ENCODE assay signal across 33 cellular contexts in the genomic region with DNA sequence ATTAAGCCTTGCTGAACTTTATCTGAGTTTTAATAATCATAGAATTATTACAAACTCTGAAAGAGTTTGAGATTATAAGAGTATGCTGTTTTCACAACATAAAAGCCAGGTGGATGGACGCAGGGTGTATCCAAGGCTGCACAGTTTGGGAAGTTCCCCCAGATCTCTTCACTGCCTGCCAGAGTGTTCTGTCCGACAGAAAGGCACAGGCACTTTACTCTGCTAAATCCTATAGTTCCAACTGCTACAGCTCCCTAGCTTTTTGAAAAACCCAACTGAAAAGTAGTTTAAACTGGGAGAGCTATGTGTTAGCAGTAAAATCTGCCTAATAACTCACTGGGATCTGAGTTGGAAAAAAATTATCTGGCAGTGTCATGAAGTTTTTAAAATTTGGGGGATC. TPM values are rescaled to one million over a fixed set of nuclear protein-coding genes. Genes with fewer than 3 reads are reported as not detected.
A peak's percentile ranks its signal among the peaks of the same experiment; 100 is the strongest.
DNase-seq lines count a peak whose midpoint lies in the region; ATAC-seq and TF ChIP-seq lines count a peak whose summit lies in the region.
"Had no signal": no experiment of that assay in that cellular context is flagged by ENCODE, and none has a peak within 500 bp of the region (broad histone marks: within the 10 kb centered on the region; RNA-seq: fewer than 3 reads in every experiment).

No MANE protein-coding gene starts in this region.

- TF ChIP-seq POLR2A in heart left ventricle (IDR thresholded peaks at IDR 0.05) (no peak), gastroesophageal sphincter (IDR thresholded peaks at IDR 0.05) (no peak), thyroid gland (IDR thresholded peaks at IDR 0.05) (no peak)

- peak overlapping the region in 1 of 2 donors; percentile 29 for H3K27ac Mint-ChIP-seq in effector memory CD8-positive, alpha-beta T cell
- H3K27ac Mint-ChIP-seq in activated T-helper 2 cell treated with anti-CD3 and anti-CD28 coated beads, Interferon-gamma antibody, Interleukin-2, Interleukin-4, amounts not matched to agents 10 μg/mL and 5 μg/mL and 100 μg/mL, durations not matched to agents 14 hours and 24 hours and 36 hours = no peak overlapping the region
- H3K27ac Mint-ChIP-seq: CD4-positive, CD25-positive, alpha-beta regulatory T cell; stimulated activated effector memory CD8-positive, alpha-beta T cell treated with anti-CD3 and anti-CD28 coated beads, Interleukin-12 subunit alpha, Interleukin-12 subunit beta, amount 100 ng/mL, for 72 hours had no signal

- TF ChIP-seq CTCF in heart left ventricle (IDR thresholded peaks at IDR 0.05) = no peak
- TF ChIP-seq CTCF in gastroesophageal sphincter (IDR thresholded peaks at IDR 0.05) = no peak
- no peak for TF ChIP-seq CTCF in thyroid gland (IDR thresholded peaks at IDR 0.05)

- H3K27ac ChIP-seq in heart left ventricle (peak overlapping the region in 8 of 12 donors; percentile 1 to 33 (median 12)), gastroesophageal sphincter (peak overlapping the region in 3 of 4 donors; percentile 39 to 56 (median 46)), rectal smooth muscle tissue (ENCODE audit: low read depth, low read length) (peak overlapping the region; percentile 33), thyroid gland (peak overlapping the region; percentile 59 to 88 (median 60))
- H3K27ac ChIP-seq: A549, HL-60, neutrophil, PC-9, prostate gland, vagina had no signal

- WGBS in heart left ventricle, 4 donors = 57 to 79% (median 60%) methylated on average over 2 of the region's 2 CpGs
- WGBS in gastroesophageal sphincter (ENCODE audit: low coverage in 1 of 2), 2 donors = 10 to 17% methylated on average over 2 of the region's 2 CpGs
- 61 to 71% methylated on average over 2 of the region's 2 CpGs for WGBS in thyroid gland, 2 donors

- H3K36me3 ChIP-seq in heart left ventricle (no peaks in the 10 kb centered on the region), gastroesophageal sphincter (no peaks in the 10 kb centered on the region), rectal smooth muscle tissue (ENCODE audit: control insufficient read depth, insufficient read depth, low read length) (no peaks in the 10 kb centered on the region), thyroid gland (no peaks in the 10 kb centered on the region)
- H3K36me3 ChIP-seq: MG63, neutrophil, prostate gland, vagina had no signal

- H3K9me3 Mint-ChIP-seq in effector memory CD8-positive, alpha-beta T cell = no peaks in the 10 kb centered on the region
- H3K9me3 Mint-ChIP-seq in activated T-helper 2 cell treated with anti-CD3 and anti-CD28 coated beads, Interferon-gamma antibody, Interleukin-2, Interleukin-4, amounts not matched to agents 10 μg/mL and 5 μg/mL and 100 μg/mL, durations not matched to agents 14 hours and 24 hours and 36 hours = no peaks in the 10 kb centered on the region
- H3K9me3 Mint-ChIP-seq: brain; CD4-positive, CD25-positive, alpha-beta regulatory T cell; stimulated activated effector memory CD8-positive, alpha-beta T cell treated with anti-CD3 and anti-CD28 coated beads, Interleukin-12 subunit alpha, Interleukin-12 subunit beta, amount 100 ng/mL, for 72 hours had no signal

- no peaks in the 10 kb centered on the region for H3K36me3 Mint-ChIP-seq in effector memory CD8-positive, alpha-beta T cell (ENCODE audit: insufficient read depth)
- H3K36me3 Mint-ChIP-seq in activated T-helper 2 cell treated with anti-CD3 and anti-CD28 coated beads, Interferon-gamma antibody, Interleukin-2, Interleukin-4, amounts not matched to agents 10 μg/mL and 5 μg/mL and 100 μg/mL, durations not matched to agents 14 hours and 24 hours and 36 hours (ENCODE audit: low read depth) = peaks cover 39% of the 10 kb centered on the region
- H3K36me3 Mint-ChIP-seq: brain had no signal

- H3K9me3 ChIP-seq in heart left ventricle = no peaks in the 10 kb centered on the region
- no peaks in the 10 kb centered on the region for H3K9me3 ChIP-seq in gastroesophageal sphincter
- H3K9me3 ChIP-seq in thyroid gland = no peaks in the 10 kb centered on the region
- H3K9me3 ChIP-seq: A549, MG63, neutrophil, prostate gland, SK-N-SH, vagina had no signal

- DNase-seq in heart left ventricle (no peak), cardiac septum (ENCODE audit: low spot score) (no peak), thyroid gland (no peak)
- no peak for DNase-seq in effector memory CD8-positive, alpha-beta T cell
- DNase-seq in activated T-helper 2 cell treated with anti-CD3 and anti-CD28 coated beads, Interferon-gamma antibody, Interleukin-2, Interleukin-4, amounts not matched to agents 10 μg/mL and 5 μg/mL and 100 μg/mL, durations not matched to agents 14 hours and 24 hours and 36 hours (ENCODE audit: low spot score) = no peak
- DNase-seq: activated CD4-positive, alpha-beta T cell treated with anti-CD3 and anti-CD28 coated beads, Interleukin-2, amount 50 U/mL, for 4 hours; activated T-cell treated with anti-CD3 and anti-CD28 coated beads, Interleukin-2, amount 50 U/mL, for 48 hours; AML-193; CD4-positive, CD25-positive, alpha-beta regulatory T cell; effector CD4-positive, alpha-beta T cell; EL; glutamatergic neuron; H7; KG1; mesendoderm; MG63; NCI-H1930; NCI-H524; NK-92 treated with Interleukin-12 subunit alpha and Interleukin-12 subunit beta, amount 100 ng/mL, for 24 hours; PC-9; SK-N-SH had no signal

- H3K4me1 Mint-ChIP-seq in effector memory CD8-positive, alpha-beta T cell (ENCODE audit: low read depth in 2 of 2) = peaks cover 37 to 65% of the 10 kb centered on the region in 2 donors
- H3K4me1 Mint-ChIP-seq in activated T-helper 2 cell treated with anti-CD3 and anti-CD28 coated beads, Interferon-gamma antibody, Interleukin-2, Interleukin-4, amounts not matched to agents 10 μg/mL and 5 μg/mL and 100 μg/mL, durations not matched to agents 14 hours and 24 hours and 36 hours (ENCODE audit: low read depth) = peaks cover 23% of the 10 kb centered on the region

- TF ChIP-seq EP300 in gastroesophageal sphincter (IDR thresholded peaks at IDR 0.05) = no peak

- no peak overlapping the region for H3K9ac ChIP-seq in rectal smooth muscle tissue (ENCODE audit: low read length)
- H3K9ac ChIP-seq: SK-N-SH had no signal

- H3K4me3 Mint-ChIP-seq in effector memory CD8-positive, alpha-beta T cell = peak overlapping the region in 1 of 2 donors; percentile 16
- no peak overlapping the region for H3K4me3 Mint-ChIP-seq in activated T-helper 2 cell treated with anti-CD3 and anti-CD28 coated beads, Interferon-gamma antibody, Interleukin-2, Interleukin-4, amounts not matched to agents 10 μg/mL and 5 μg/mL and 100 μg/mL, durations not matched to agents 14 hours and 24 hours and 36 hours (ENCODE audit: low read depth)
- H3K4me3 Mint-ChIP-seq: brain; stimulated activated effector memory CD8-positive, alpha-beta T cell treated with anti-CD3 and anti-CD28 coated beads, Interleukin-12 subunit alpha, Interleukin-12 subunit beta, amount 100 ng/mL, for 72 hours had no signal

- intact Hi-C loops in heart left ventricle (cut with DNase I) = no loop called here
- intact Hi-C loops in cardiac septum (cut with DNase I) = no loop called here
- intact Hi-C loops in thyroid gland (cut with DNase I) = no loop called here
- intact Hi-C loops in activated T-helper 2 cell treated with anti-CD3 and anti-CD28 coated beads, Interferon-gamma antibody, Interleukin-2, Interleukin-4, amounts not matched to agents 10 μg/mL and 5 μg/mL and 100 μg/mL, durations not matched to agents 14 hours and 24 hours and 36 hours (cut with micrococcal nuclease) = no loop called here

- ATAC-seq in heart left ventricle (no peak), gastroesophageal sphincter (no peak), GM18868 (IDR thresholded peaks at IDR 0.05; ENCODE audit: unreplicated experiment) (no peak)
- ATAC-seq in effector memory CD8-positive, alpha-beta T cell (replicated peaks) = no peak
- ATAC-seq: A549; activated CD4-positive, CD25-positive, alpha-beta regulatory T cell treated with anti-CD3 and anti-CD28 coated beads, Interleukin-2, amount 50 U/mL, for 24 hours; left lobe of liver; stimulated activated effector memory CD8-positive, alpha-beta T cell treated with anti-CD3 and anti-CD28 coated beads, Interleukin-12 subunit alpha, Interleukin-12 subunit beta, amount 100 ng/mL, for 72 hours had no signal

- H3K4me1 ChIP-seq in heart left ventricle (peaks cover 0 to 64% (median 31%) of the 10 kb centered on the region in 12 donors), gastroesophageal sphincter (peaks cover 8 to 66% (median 19%) of the 10 kb centered on the region in 3 donors), rectal smooth muscle tissue (ENCODE audit: control insufficient read depth, insufficient read depth, low read length) (peaks cover 28% of the 10 kb centered on the region), thyroid gland (peaks cover 54 to 61% of the 10 kb centered on the region in 2 donors)
- H3K4me1 ChIP-seq: A549, prostate gland had no signal

- no peaks in the 10 kb centered on the region for H3K27me3 Mint-ChIP-seq in effector memory CD8-positive, alpha-beta T cell
- H3K27me3 Mint-ChIP-seq in activated T-helper 2 cell treated with anti-CD3 and anti-CD28 coated beads, Interferon-gamma antibody, Interleukin-2, Interleukin-4, amounts not matched to agents 10 μg/mL and 5 μg/mL and 100 μg/mL, durations not matched to agents 14 hours and 24 hours and 36 hours (ENCODE audit: low read depth) = no peaks in the 10 kb centered on the region
- H3K27me3 Mint-ChIP-seq: brain; CD4-positive, CD25-positive, alpha-beta regulatory T cell had no signal

- H3K4me3 ChIP-seq in heart left ventricle (no peak overlapping the region), gastroesophageal sphincter (no peak overlapping the region), rectal smooth muscle tissue (ENCODE audit: low read length) (no peak overlapping the region), thyroid gland (replicated peaks in 1 of 3) (no peak overlapping the region)
- H3K4me3 ChIP-seq: A549, MG63, PC-9, prostate gland, vagina had no signal

- H3K27me3 ChIP-seq in heart left ventricle (no peaks in the 10 kb centered on the region), gastroesophageal sphincter (no peaks in the 10 kb centered on the region), rectal smooth muscle tissue (ENCODE audit: control insufficient read depth, insufficient read depth, low read length) (no peaks in the 10 kb centered on the region), thyroid gland (no peaks in the 10 kb centered on the region)
- H3K27me3 ChIP-seq: MG63, neutrophil, vagina had no signal

RNA-seq across cellular contexts. Expression of gene MFSD6, which starts 38.0 kb away (rescaled TPM):
- total RNA-seq in heart left ventricle = 10 to 100 TPM; 13.9 to 75.0 (median 19.3) TPM
- 10 to 100 TPM; 11.8 to 15.3 TPM for polyA plus RNA-seq in heart left ventricle
- 14.4 TPM for total RNA-seq in cardiac septum
- 100 to 1,000 TPM in 3 of 4 donors, 10 to 100 TPM in 1; 80.2 to 176 (median 143) TPM for total RNA-seq in gastroesophageal sphincter
- total RNA-seq in thyroid gland = 100 to 1,000 TPM; 132 to 189 (median 182) TPM
- total RNA-seq in activated T-helper 2 cell treated with anti-CD3 and anti-CD28 coated beads, Interferon-gamma antibody, Interleukin-2, Interleukin-4, amounts not matched to agents 10 μg/mL and 5 μg/mL and 100 μg/mL, durations not matched to agents 14 hours and 24 hours and 36 hours = 40.9 and 44.0 TPM in 2 replicates
